26 cellular contexts compared by ENCODE assay signal in the genomic region with DNA sequence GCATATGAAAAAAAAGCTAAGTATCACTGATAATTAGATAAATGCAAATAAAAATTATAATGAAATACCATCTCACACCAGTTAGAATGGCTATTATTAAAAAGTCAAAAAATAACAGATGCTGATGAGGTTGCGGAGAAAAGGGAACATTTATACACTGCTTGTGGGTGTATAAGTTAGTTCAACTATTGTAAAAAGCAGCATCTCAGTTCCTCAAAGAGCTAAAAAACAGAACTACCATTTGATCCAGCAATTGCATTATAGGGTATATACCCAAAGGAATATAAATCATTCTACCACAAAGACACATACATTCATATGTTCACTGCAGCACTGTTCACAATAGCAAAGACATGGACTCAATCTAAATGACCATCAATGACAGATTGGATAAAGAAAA.
"Had no signal": no experiment of that assay in that cellular context is flagged by ENCODE, and none has a peak within 500 bp of the region (broad histone marks: within the 10 kb centered on the region; RNA-seq: fewer than 3 reads in every experiment).

No MANE protein-coding gene starts in this region.

- H3K9me3 ChIP-seq: ascending aorta, body of pancreas, MG63 had no signal

- H3K27me3 ChIP-seq: ascending aorta, body of pancreas, MG63 had no signal

- ATAC-seq: activated naive CD4-positive, alpha-beta T cell treated with anti-CD3 and anti-CD28 coated beads, Interleukin-2, amount 50 U/mL, for 72 hours; activated naive CD8-positive, alpha-beta T cell treated with anti-CD3 and anti-CD28 coated beads, Interleukin-2, amount 50 U/mL, for 24 hours; activated T-cell treated with anti-CD3 and anti-CD28 coated beads, Interleukin-2, amount 50 U/mL, for 4 hours; body of pancreas; T-helper 17 cell had no signal

- H3K36me3 ChIP-seq: ascending aorta, MG63 had no signal

- H3K4me1 ChIP-seq: ascending aorta, body of pancreas had no signal

- H3K27ac Mint-ChIP-seq: activated CD4-positive, alpha-beta memory T cell treated with anti-CD3 and anti-CD28 coated beads for 36 hours; activated CD4-positive, alpha-beta T cell treated with anti-CD3 and anti-CD28 coated beads, Interleukin-2, amount 10 ng/mL, durations not matched to agents 7 days and 5 days; activated naive CD4-positive, alpha-beta T cell treated with anti-CD3 and anti-CD28 coated beads, Interleukin-2, amount 50 U/mL, for 72 hours; activated naive CD8-positive, alpha-beta T cell treated with anti-CD3 and anti-CD28 coated beads, Interleukin-2, amount 50 U/mL, for 24 hours; T-helper 17 cell had no signal

- H3K4me3 ChIP-seq: ascending aorta, body of pancreas, MG63 had no signal

- H3K9me3 Mint-ChIP-seq: activated CD4-positive, alpha-beta memory T cell treated with anti-CD3 and anti-CD28 coated beads for 36 hours; activated CD4-positive, alpha-beta T cell treated with anti-CD3 and anti-CD28 coated beads, Interleukin-2, amount 10 ng/mL, durations not matched to agents 7 days and 5 days; activated naive CD8-positive, alpha-beta T cell treated with anti-CD3 and anti-CD28 coated beads, Interleukin-2, amount 50 U/mL, for 24 hours had no signal

- DNase-seq: activated CD4-positive, alpha-beta memory T cell treated with anti-CD3 and anti-CD28 coated beads for 36 hours; activated CD4-positive, alpha-beta T cell treated with anti-CD3 and anti-CD28 coated beads, Interleukin-2, amount 10 ng/mL, durations not matched to agents 7 days and 5 days; activated CD4-positive, CD25-positive, alpha-beta regulatory T cell; activated CD8-positive, alpha-beta memory T cell treated with anti-CD3 and anti-CD28 coated beads for 24 hours; activated effector memory CD4-positive, alpha-beta T cell treated with anti-CD3 and anti-CD28 coated beads, Interleukin-2, amount 50 U/mL, for 16 hours; activated naive CD4-positive, alpha-beta T cell treated with Interleukin-2 at 50 U/mL for 16 hours; activated naive CD8-positive, alpha-beta T cell treated with anti-CD3 and anti-CD28 coated beads, Interleukin-2, amount 50 U/mL, for 24 hours; activated T-cell treated with anti-CD3 and anti-CD28 coated beads, Interleukin-2, amount 50 U/mL, for 4 hours; amniotic stem cell; body of pancreas; central memory CD4-positive, alpha-beta T cell; MG63; NCI-H1092 treated with DMSO at 0.1 percent for 48 hours; NCI-H1436; NCI-H1694 treated with DMSO at 0.1 percent for 48 hours; NCI-H2029 treated with DMSO at 0.1 percent for 48 hours; NCI-H345; NCI-H510A treated with DMSO at 0.1 percent for 48 hours; NCI-H69; NK-92 treated with Interleukin-12 subunit alpha and Interleukin-12 subunit beta, amount 100 ng/mL, for 24 hours; SIG-M5; T-helper 17 cell; T-helper 9 cell had no signal

- H3K4me3 Mint-ChIP-seq: activated CD4-positive, alpha-beta memory T cell treated with anti-CD3 and anti-CD28 coated beads for 36 hours; activated CD4-positive, alpha-beta T cell treated with anti-CD3 and anti-CD28 coated beads, Interleukin-2, amount 10 ng/mL, durations not matched to agents 7 days and 5 days; activated naive CD8-positive, alpha-beta T cell treated with anti-CD3 and anti-CD28 coated beads, Interleukin-2, amount 50 U/mL, for 24 hours; activated T-cell treated with anti-CD3 and anti-CD28 coated beads, Interleukin-2, amount 50 U/mL, for 4 hours; T-helper 17 cell had no signal

- H3K36me3 Mint-ChIP-seq: activated CD4-positive, alpha-beta memory T cell treated with anti-CD3 and anti-CD28 coated beads for 36 hours; activated naive CD4-positive, alpha-beta T cell treated with anti-CD3 and anti-CD28 coated beads, Interleukin-2, amount 50 U/mL, for 72 hours had no signal

- H3K27ac ChIP-seq: ascending aorta, body of pancreas, KMS-11 had no signal
